5 cellular contexts compared by ENCODE assay signal in genomic region chr17:69783865-69784264, GRCh38.
"Had no signal": no experiment of that assay in that cellular context is flagged by ENCODE, and none has a peak within 500 bp of the region (broad histone marks: within the 10 kb centered on the region; RNA-seq: fewer than 3 reads in every experiment).

No MANE protein-coding gene starts in this region.

- ATAC-seq: K562 had no signal

- H3K4me2 ChIP-seq: KMS-11 had no signal

- H3K9ac ChIP-seq: KMS-11 had no signal

- DNase-seq: KBM-7, KG1 had no signal

- FAIRE-seq: K562 had no signal

- H3K27ac ChIP-seq: HL-60, KMS-11 had no signal

- H3K4me3 ChIP-seq: K562 had no signal
